ENCODE assay signal across 25 cellular contexts in genomic region chr2:218577482-218578220, GRCh38. TPM values are rescaled to one million over a fixed set of nuclear protein-coding genes. Genes with fewer than 3 reads are reported as not detected.
DNase-seq lines count a peak whose midpoint lies in the region; ATAC-seq and TF ChIP-seq lines count a peak whose summit lies in the region.
"Had no signal": no experiment of that assay in that cellular context is flagged by ENCODE, and none has a peak within 500 bp of the region (broad histone marks: within the 10 kb centered on the region; RNA-seq: fewer than 3 reads in every experiment).

No MANE protein-coding gene starts in this region.

- H3K27ac ChIP-seq in cardiac muscle cell, result peak overlapping the region; percentile 91
- peak overlapping the region; percentile 97 for H3K27ac ChIP-seq in skeletal muscle tissue (ENCODE audit: low read depth, low read length)
- H3K27ac ChIP-seq: A549; BLaER1 treated with 17β-estradiol and CSF1 and Interleukin-3, amounts not matched to agents 10 nM and 100 nM; body of pancreas; parathyroid adenoma had no signal

- ATAC-seq in activated CD4-positive, alpha-beta T cell treated with anti-CD3 and anti-CD28 coated beads for 36 hours, result no peak
- ATAC-seq in mucosa of descending colon (no peak), GM21381 (IDR thresholded peaks at IDR 0.05; ENCODE audit: unreplicated experiment) (no peak)
- ATAC-seq: A549; activated T-cell treated with anti-CD3 and anti-CD28 coated beads, Interleukin-2, amount 50 U/mL, for 72 hours; body of pancreas; naive thymus-derived CD8-positive, alpha-beta T cell had no signal

- H2AFZ ChIP-seq in Loucy (ENCODE audit: low read length), result no peak overlapping the region
- H2AFZ ChIP-seq: parathyroid adenoma had no signal

- H3K4me3 ChIP-seq in Loucy (ENCODE audit: low read length, poor library complexity, severe bottlenecking) (no peak overlapping the region), cardiac muscle cell (no peak overlapping the region), skeletal muscle tissue (ENCODE audit: low read length in 3 of 3) (peak overlapping the region in 2 of 3 donors; percentile 29 to 52), mucosa of descending colon (no peak overlapping the region)
- H3K4me3 ChIP-seq: A549; BLaER1 treated with 17β-estradiol and CSF1 and Interleukin-3, amounts not matched to agents 10 nM and 100 nM; body of pancreas; MG63; stomach had no signal

- no peak for TF ChIP-seq CTCF in Loucy (conservative IDR thresholded peaks at IDR 0.05; ENCODE audit: low read length)
- TF ChIP-seq CTCF in cardiac muscle cell (IDR thresholded peaks at IDR 0.05; ENCODE audit: low read depth, low read length), result no peak
- no peak for TF ChIP-seq CTCF in mucosa of descending colon (IDR thresholded peaks at IDR 0.05)

- H3K27me3 ChIP-seq in Loucy (ENCODE audit: insufficient read depth, low read length, poor library complexity, severe bottlenecking), result no peaks in the 10 kb centered on the region
- H3K27me3 ChIP-seq in cardiac muscle cell, result no peaks in the 10 kb centered on the region
- no peaks in the 10 kb centered on the region for H3K27me3 ChIP-seq in skeletal muscle tissue (ENCODE audit: control insufficient read depth in 3 of 3, insufficient read depth in 3 of 3, low read length in 3 of 3)
- H3K27me3 ChIP-seq: BLaER1 treated with 17β-estradiol and CSF1 and Interleukin-3, amounts not matched to agents 10 nM and 100 nM; body of pancreas; MG63; stomach had no signal

- intact Hi-C loops in activated CD4-positive, alpha-beta T cell treated with anti-CD3 and anti-CD28 coated beads for 36 hours (cut with DNase I, micrococcal nuclease), result no loop called here
- intact Hi-C loops in mucosa of descending colon (cut with DNase I, micrococcal nuclease), result no loop called here

- H3K9ac ChIP-seq in Loucy (ENCODE audit: low read depth, low read length, poor library complexity, severe bottlenecking) (no peak overlapping the region), skeletal muscle tissue (ENCODE audit: low read depth in 1 of 3, low read length in 3 of 3) (peak overlapping the region; percentile 37 to 68 (median 46))
- H3K9ac ChIP-seq: BLaER1 treated with 17β-estradiol and CSF1 and Interleukin-3, amounts not matched to agents 10 nM and 100 nM; parathyroid adenoma had no signal

- no peaks in the 10 kb centered on the region for H3K9me3 Mint-ChIP-seq in activated CD4-positive, alpha-beta T cell treated with anti-CD3 and anti-CD28 coated beads for 36 hours (ENCODE audit: low read depth)
- H3K9me3 Mint-ChIP-seq: activated B cell treated with CpG ODN at 0.5 μM for 24 hours; activated naive CD4-positive, alpha-beta T cell treated with anti-CD3 and anti-CD28 coated beads, Interleukin-2, amount 50 U/mL, for 24 hours; activated T-cell treated with anti-CD3 and anti-CD28 coated beads, Interleukin-2, amount 50 U/mL, for 72 hours; naive thymus-derived CD8-positive, alpha-beta T cell; T-helper 2 cell treated with Interferon-gamma antibody and Interleukin-4, amounts not matched to agents 5 μg/mL and 100 μg/mL, for 36 hours had no signal

- H3K36me3 ChIP-seq in Loucy (ENCODE audit: insufficient read depth, low read length) (peaks cover 24% of the 10 kb centered on the region), cardiac muscle cell (peaks cover 4% of the 10 kb centered on the region), skeletal muscle tissue (ENCODE audit: control insufficient read depth in 3 of 3, insufficient read depth in 3 of 3, low read length in 3 of 3) (peaks cover 4 to 17% (median 13%) of the 10 kb centered on the region in 3 donors), mucosa of descending colon (ENCODE audit: low read depth) (no peaks in the 10 kb centered on the region)

- CTCF ChIA-PET in activated CD4-positive, alpha-beta T cell treated with anti-CD3 and anti-CD28 coated beads for 36 hours (lab: Charles Lee), result interaction anchor here (0.9 to 1.4 kb wide), 4 partner anchors 12 to 110 kb away, joined by 3 to 4 read pairs (median 3); partner anchors contain the start of genes BCS1L and ZNF142

- peak overlapping the region; percentile 32 for H3K4me2 ChIP-seq in Loucy (ENCODE audit: low read depth, low read length, poor library complexity, severe bottlenecking)
- H3K4me2 ChIP-seq: A549; BLaER1 treated with 17β-estradiol and CSF1 and Interleukin-3, amounts not matched to agents 10 nM and 100 nM had no signal

- H3K36me3 Mint-ChIP-seq in activated CD4-positive, alpha-beta T cell treated with anti-CD3 and anti-CD28 coated beads for 36 hours (ENCODE audit: low read depth), result peaks cover 36% of the 10 kb centered on the region

- H3K27me3 Mint-ChIP-seq in activated CD4-positive, alpha-beta T cell treated with anti-CD3 and anti-CD28 coated beads for 36 hours, result no peaks in the 10 kb centered on the region
- H3K27me3 Mint-ChIP-seq: activated B cell treated with CpG ODN at 0.5 μM for 24 hours; activated naive CD4-positive, alpha-beta T cell treated with anti-CD3 and anti-CD28 coated beads, Interleukin-2, amount 50 U/mL, for 24 hours; naive thymus-derived CD8-positive, alpha-beta T cell had no signal

- no peak for DNase-seq in activated CD4-positive, alpha-beta T cell treated with anti-CD3 and anti-CD28 coated beads for 36 hours
- no peak for DNase-seq in activated CD4-positive, alpha-beta T cell treated with anti-CD3 and anti-CD28 coated beads, Interleukin-2, amount 50 U/mL, for 48 hours
- DNase-seq in cardiac muscle cell (ENCODE audit: low read depth in 1 of 2, low spot score in 1 of 2) (peak in 1 of 2 donors; percentile 12), mucosa of descending colon (no peak), mesenteric fat pad (ENCODE audit: low spot score) (no peak)
- DNase-seq: activated B cell treated with CpG ODN at 0.5 μM for 24 hours; activated CD8-positive, alpha-beta memory T cell treated with anti-CD3 and anti-CD28 coated beads for 24 hours; activated T-cell treated with anti-CD3 and anti-CD28 coated beads, Interleukin-2, amount 50 U/mL, for 72 hours; body of pancreas; DMS79 treated with DMSO at 0.1 percent for 48 hours; hippocampal formation; kidney; MG63; naive thymus-derived CD8-positive, alpha-beta T cell; NCI-H146; NCI-H774; stomach had no signal

- no peaks in the 10 kb centered on the region for H3K9me2 ChIP-seq in Loucy (replicated peaks; ENCODE audit: low read depth, low read length)

- peaks cover 54% of the 10 kb centered on the region for H3K4me1 Mint-ChIP-seq in activated CD4-positive, alpha-beta T cell treated with anti-CD3 and anti-CD28 coated beads for 36 hours

- peaks cover 91% of the 10 kb centered on the region for H3K79me2 ChIP-seq in Loucy (ENCODE audit: insufficient read depth, low read length)

- peaks cover 26% of the 10 kb centered on the region for H3K4me1 ChIP-seq in Loucy (ENCODE audit: insufficient read depth, low read length, poor library complexity, severe bottlenecking)
- H3K4me1 ChIP-seq in cardiac muscle cell (ENCODE audit: low read depth), result peaks cover 13% of the 10 kb centered on the region
- H3K4me1 ChIP-seq in skeletal muscle tissue (ENCODE audit: control insufficient read depth in 3 of 3, insufficient read depth in 3 of 3, low read length in 3 of 3), result peaks cover 15 to 31% (median 24%) of the 10 kb centered on the region in 3 donors
- no peaks in the 10 kb centered on the region for H3K4me1 ChIP-seq in mucosa of descending colon (ENCODE audit: low read depth)

- no peak overlapping the region for H3K4me3 Mint-ChIP-seq in activated CD4-positive, alpha-beta T cell treated with anti-CD3 and anti-CD28 coated beads for 36 hours
- H3K4me3 Mint-ChIP-seq: activated B cell treated with CpG ODN at 0.5 μM for 24 hours; activated naive CD4-positive, alpha-beta T cell treated with anti-CD3 and anti-CD28 coated beads, Interleukin-2, amount 50 U/mL, for 24 hours; activated T-cell treated with anti-CD3 and anti-CD28 coated beads, Interleukin-2, amount 50 U/mL, for 72 hours; naive thymus-derived CD8-positive, alpha-beta T cell; T-helper 2 cell treated with Interferon-gamma antibody and Interleukin-4, amounts not matched to agents 5 μg/mL and 100 μg/mL, for 36 hours had no signal

- POLR2A ChIA-PET in activated CD4-positive, alpha-beta T cell treated with anti-CD3 and anti-CD28 coated beads for 36 hours (lab: Charles Lee), result no interaction called here

- H4K20me1 ChIP-seq in Loucy (ENCODE audit: insufficient read depth, low read length, poor library complexity, severe bottlenecking), result peaks cover 61% of the 10 kb centered on the region

- H3F3A ChIP-seq in Loucy (ENCODE audit: low read depth), result no peaks in the 10 kb centered on the region

- peak overlapping the region; percentile 9 for H3K27ac Mint-ChIP-seq in activated CD4-positive, alpha-beta T cell treated with anti-CD3 and anti-CD28 coated beads for 36 hours
- H3K27ac Mint-ChIP-seq: activated B cell treated with CpG ODN at 0.5 μM for 24 hours; activated naive CD4-positive, alpha-beta T cell treated with anti-CD3 and anti-CD28 coated beads, Interleukin-2, amount 50 U/mL, for 24 hours; T-helper 2 cell treated with Interferon-gamma antibody and Interleukin-4, amounts not matched to agents 5 μg/mL and 100 μg/mL, for 36 hours had no signal

- H3K9me3 ChIP-seq in Loucy (ENCODE audit: insufficient read depth, low read depth, low read length) (no peaks in the 10 kb centered on the region), cardiac muscle cell (ENCODE audit: low read depth) (no peaks in the 10 kb centered on the region), skeletal muscle tissue (ENCODE audit: control insufficient read depth in 3 of 3, low read length in 3 of 3) (no peaks in the 10 kb centered on the region), mucosa of descending colon (no peaks in the 10 kb centered on the region)
- H3K9me3 ChIP-seq: A549; BLaER1 treated with 17β-estradiol and CSF1 and Interleukin-3, amounts not matched to agents 10 nM and 100 nM; body of pancreas; MG63; stomach had no signal

RNA-seq across cellular contexts. Expression of gene CNOT9, which starts 9.0 kb away (rescaled TPM):
- 100 to 1,000 TPM; 100 to 105 TPM for total RNA-seq in activated CD4-positive, alpha-beta T cell treated with anti-CD3 and anti-CD28 coated beads for 36 hours
- total RNA-seq in cardiac muscle cell, result 28.9 and 32.0 TPM in 2 replicates
- 16.6 and 26.9 TPM in 2 replicates for polyA plus RNA-seq in cardiac muscle cell
- 27.1 TPM for total RNA-seq in skeletal muscle tissue
- total RNA-seq in mucosa of descending colon, result 10 to 100 TPM; 31.0 to 41.8 (median 37.8) TPM
- 36.2 TPM for total RNA-seq in mesenteric fat pad

RNA-seq across cellular contexts. Expression of gene USP37, which starts 9.5 kb away (rescaled TPM):
- total RNA-seq in activated CD4-positive, alpha-beta T cell treated with anti-CD3 and anti-CD28 coated beads for 36 hours, result 10 to 100 TPM; 42.5 to 46.8 TPM
- total RNA-seq in cardiac muscle cell (14.3 and 16.5 TPM in 2 replicates), skeletal muscle tissue (17.7 TPM), mucosa of descending colon (10 to 100 TPM; 11.5 to 14.3 (median 11.6) TPM), mesenteric fat pad (13.9 TPM)
- polyA plus RNA-seq in cardiac muscle cell, result 4.2 and 5.8 TPM in 2 replicates

RNA-seq across cellular contexts. Expression of gene PLCD4, which starts 30.0 kb away (rescaled TPM):
- under 1 TPM; 0.18 to 0.83 TPM for total RNA-seq in activated CD4-positive, alpha-beta T cell treated with anti-CD3 and anti-CD28 coated beads for 36 hours
- total RNA-seq in cardiac muscle cell (1.2 and 1.6 TPM in 2 replicates), skeletal muscle tissue (27.7 TPM), mucosa of descending colon (10 to 100 TPM in 1 of 3 donors, 1 to 10 TPM in 2; 1.2 to 41.2 (median 2.2) TPM), mesenteric fat pad (1.0 TPM)
- 1.7 and 3.3 TPM in 2 replicates for polyA plus RNA-seq in cardiac muscle cell

Comparison
In these comparisons a context has a peak if more than half of its experiments do, and no peak if none do; other contexts are left out.
1. H3K4me3 ChIP-seq: peak in skeletal muscle tissue (2 of 3); none in Loucy (single experiment), cardiac muscle cell (single experiment) and mucosa of descending colon (single experiment).